ENCODE assay signal across 19 cellular contexts in the genomic region with DNA sequence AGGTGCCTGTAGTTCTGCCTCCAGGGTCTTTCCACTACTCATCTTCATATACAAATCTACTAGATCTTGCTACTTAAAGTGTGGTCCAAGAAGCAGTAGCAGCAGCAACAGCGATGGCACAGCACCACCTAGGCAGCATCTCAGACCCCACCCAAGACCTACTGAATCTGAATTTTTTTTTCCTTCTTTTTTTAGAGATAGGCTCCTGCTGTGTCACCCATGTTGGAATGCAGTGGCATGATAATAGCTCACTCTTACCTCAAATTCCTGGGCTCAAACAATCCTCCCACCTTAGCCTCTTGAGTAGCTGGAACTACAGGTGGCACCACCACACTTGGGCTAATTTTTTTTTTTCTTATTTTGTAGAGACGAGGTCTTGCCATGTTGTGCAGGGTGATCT.
DNase-seq lines count a peak whose midpoint lies in the region; ATAC-seq and TF ChIP-seq lines count a peak whose summit lies in the region.
"Had no signal": no experiment of that assay in that cellular context is flagged by ENCODE, and none has a peak within 500 bp of the region (broad histone marks: within the 10 kb centered on the region; RNA-seq: fewer than 3 reads in every experiment).

No MANE protein-coding gene starts in this region.

- ATAC-seq in Panc1 (no peak), HG02642 (IDR thresholded peaks at IDR 0.05; ENCODE audit: poor library complexity, unreplicated experiment) (no peak)
- ATAC-seq: Right ventricle myocardium inferior had no signal

- in situ Hi-C loops in Panc1 (cut with HindIII; ENCODE audit: low pct_unique_long_range_greater_than_20kb, low sequenced_read_pairs) = no loop called here

- H3K4me3 ChIP-seq in Panc1 (ENCODE audit: low read depth in 2 of 2, low read length in 2 of 2) (no peak overlapping the region), MG63 (no peak overlapping the region)
- H3K4me3 ChIP-seq: GM23248 had no signal

- H3K9me3 ChIP-seq in Panc1 (ENCODE audit: control insufficient read depth, insufficient read depth, low read depth, low read length) (no peaks in the 10 kb centered on the region), MG63 (no peaks in the 10 kb centered on the region)
- H3K9me3 ChIP-seq: BE2C had no signal

- no peaks in the 10 kb centered on the region for H3K4me1 ChIP-seq in Panc1 (ENCODE audit: control insufficient read depth, insufficient read depth, low read length)
- H3K4me1 ChIP-seq: BE2C had no signal

- POLR2A ChIA-PET in Panc1 (lab: Charles Lee) = interaction anchor here (0.5 kb wide), 1 partner anchor 98 kb away, joined by 4 read pairs; no protein-coding TSS in a partner anchor

- peak; percentile 62 for DNase-seq in NCI-H1092 treated with DMSO at 0.1 percent for 48 hours (lab: John Stamatoyannopoulos, UW)
- no peak for DNase-seq in NCI-H1092 (lab: John Stamatoyannopoulos, UW)
- peak; percentile 3 for DNase-seq in ELF-1 (ENCODE audit: low read depth, low spot score)
- no peak for DNase-seq in Panc1 (ENCODE audit: low read depth, low spot score)
- peak; percentile 41 for DNase-seq in iPS DF 4.7 (ENCODE audit: extremely low read depth, low spot score)
- DNase-seq in NCI-H1436 treated with DMSO at 0.1 percent for 48 hours (lab: John Stamatoyannopoulos, UW) = no peak
- DNase-seq in MG63 = no peak
- DNase-seq: BE2C; CD4-positive, alpha-beta T cell; DMS153; EL; GM23248; Karpas-422; NCI-H1105; NCI-H2171 treated with DMSO at 0.1 percent for 48 hours; NCI-H446 treated with DMSO at 0.1 percent for 48 hours; T-helper 1 cell had no signal

- H3K27me3 ChIP-seq in Panc1 (ENCODE audit: control insufficient read depth, insufficient read depth, low read length) = no peaks in the 10 kb centered on the region
- H3K27me3 ChIP-seq in MG63 = no peaks in the 10 kb centered on the region
- H3K27me3 ChIP-seq: BE2C had no signal

- H3K27ac ChIP-seq in Panc1 (ENCODE audit: low read length) = peak overlapping the region; percentile 34; the same call in 1 of the 2 replicates
- H3K27ac ChIP-seq: GM23248 had no signal

- intact Hi-C loops in Panc1 (cut with micrococcal nuclease; ENCODE audit: unreplicated experiment) = no loop called here

- CTCF ChIA-PET in Panc1 (lab: Charles Lee) = no interaction called here

- no TSS peak for BruUV-seq in Panc1 (replicated peaks; lab: Mats Ljungman, UMichigan)

- no peaks in the 10 kb centered on the region for H3K36me3 ChIP-seq in Panc1 (ENCODE audit: control insufficient read depth, insufficient read depth, low read length)
- no peaks in the 10 kb centered on the region for H3K36me3 ChIP-seq in MG63
- H3K36me3 ChIP-seq: BE2C had no signal

- TF ChIP-seq CTCF in Panc1 (IDR thresholded peaks at IDR 0.05) = no peak

Comparison
In these comparisons a context has a peak if more than half of its experiments do, and no peak if none do; other contexts are left out.
1. DNase-seq: peak in NCI-H1092 treated with DMSO at 0.1 percent for 48 hours (single experiment), ELF-1 (single experiment) and iPS DF 4.7 (single experiment); none in NCI-H1092 (single experiment), Panc1 (single experiment), NCI-H1436 treated with DMSO at 0.1 percent for 48 hours (single experiment) and MG63 (single experiment).